ENCODE assay signal across 11 cellular contexts in the genomic region with DNA sequence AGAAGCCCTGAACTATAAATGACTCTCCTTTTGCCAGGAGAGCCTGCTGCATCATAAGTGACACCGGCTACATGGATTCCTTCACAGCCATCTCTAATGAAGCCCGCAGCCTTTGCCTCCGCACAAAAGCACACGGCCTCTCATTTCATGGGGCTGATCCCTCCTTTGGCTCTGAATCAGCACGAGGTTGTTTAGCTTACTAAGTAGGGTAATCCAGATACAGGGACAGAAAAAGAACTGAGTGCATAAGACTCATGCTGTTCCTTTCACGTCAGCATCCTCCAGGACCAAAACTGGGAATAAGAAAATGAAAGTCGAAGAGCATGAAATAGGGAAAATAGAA.
DNase-seq lines count a peak whose midpoint lies in the region; ATAC-seq and TF ChIP-seq lines count a peak whose summit lies in the region.
"Had no signal": no experiment of that assay in that cellular context is flagged by ENCODE, and none has a peak within 500 bp of the region (broad histone marks: within the 10 kb centered on the region; RNA-seq: fewer than 3 reads in every experiment).

No MANE protein-coding gene starts in this region.

- no peaks in the 10 kb centered on the region for H3K27me3 ChIP-seq in WERI-Rb-1 (ENCODE audit: insufficient read depth, low read depth, severe bottlenecking)
- H3K27me3 ChIP-seq in osteoblast (ENCODE audit: insufficient read depth, low read length) = no peaks in the 10 kb centered on the region

- no peaks in the 10 kb centered on the region for H3K9me3 ChIP-seq in WERI-Rb-1 (ENCODE audit: severe bottlenecking)
- no peaks in the 10 kb centered on the region for H3K9me3 ChIP-seq in osteoblast (ENCODE audit: low read depth, low read length)

- H3K36me3 ChIP-seq in WERI-Rb-1 (no peaks in the 10 kb centered on the region; the same call in 1 of the 2 replicates), osteoblast (ENCODE audit: insufficient read depth, low read length) (no peaks in the 10 kb centered on the region)

- H3K4me2 ChIP-seq in osteoblast (ENCODE audit: insufficient read depth, low read length) = peak overlapping the region; percentile 43

- no peaks in the 10 kb centered on the region for H4K20me1 ChIP-seq in osteoblast (ENCODE audit: insufficient read depth, low read length)

- H3K4me3 ChIP-seq in WERI-Rb-1 (ENCODE audit: low read depth, low read length) (no peak overlapping the region), fibroblast of villous mesenchyme (ENCODE audit: low read depth, low read length) (no peak overlapping the region), osteoblast (ENCODE audit: insufficient read depth, low read length) (no peak overlapping the region)

- CTCF ChIA-PET in RWPE1 (lab: Yijun Ruan, JAX) = no interaction called here

- peaks cover 21% of the 10 kb centered on the region for H3K4me1 ChIP-seq in osteoblast (ENCODE audit: insufficient read depth, low read length)

- H3K27ac ChIP-seq in WERI-Rb-1 (0 out of 2 replicates have a peak overlapping the region, but pooled peaks have one; percentile 4), osteoblast (ENCODE audit: low read depth, low read length) (peak overlapping the region; percentile 30), RWPE1 (no peak overlapping the region)

- peak; percentile 48 for DNase-seq in D341Med (ENCODE audit: low spot score)
- peak; percentile 54 for DNase-seq in WERI-Rb-1
- DNase-seq in fibroblast of villous mesenchyme (ENCODE audit: low read depth) = peak; percentile 79
- DNase-seq in osteoblast (ENCODE audit: insufficient read length, low spot score, missing footprints) = peak; percentile 49
- no peak for DNase-seq in omental fat pad (ENCODE audit: low spot score)
- DNase-seq in RWPE1 (ENCODE audit: low spot score) = no peak
- DNase-seq: activated T-cell treated with anti-CD3 and anti-CD28 coated beads, Interleukin-2, amount 50 U/mL, for 4 hours; Calu3; MV-4-11 had no signal

- H3K79me2 ChIP-seq in osteoblast (ENCODE audit: insufficient read depth, low read length) = no peaks in the 10 kb centered on the region

- ATAC-seq in omental fat pad (ENCODE audit: low FRiP score) = no peak
- ATAC-seq in HG02571 (IDR thresholded peaks at IDR 0.05; ENCODE audit: unreplicated experiment) = no peak
- ATAC-seq in GM21526 (IDR thresholded peaks at IDR 0.05; ENCODE audit: low FRiP score, unreplicated experiment) = no peak
- ATAC-seq: activated T-cell treated with anti-CD3 and anti-CD28 coated beads, Interleukin-2, amount 50 U/mL, for 4 hours had no signal

- TF ChIP-seq CTCF in WERI-Rb-1 (IDR thresholded peaks at IDR 0.05; ENCODE audit: low read depth, low read length) (no peak), fibroblast of villous mesenchyme (IDR thresholded peaks at IDR 0.05; ENCODE audit: insufficient read depth, low read depth, low read length) (no peak), osteoblast (IDR thresholded peaks at IDR 0.05; ENCODE audit: extremely low read depth, low read depth, low read length) (no peak), omental fat pad (IDR thresholded peaks at IDR 0.05) (no peak), RWPE1 (conservative IDR thresholded peaks at IDR 0.05; ENCODE audit: low read depth) (no peak)

- no peak overlapping the region for H2AFZ ChIP-seq in osteoblast (ENCODE audit: low read length)

- POLR2A ChIA-PET in RWPE1 (lab: Yijun Ruan, JAX; ENCODE audit: low non-redundant PET) = no interaction called here

Comparison
In these comparisons a context has a peak if more than half of its experiments do, and no peak if none do; other contexts are left out.
1. DNase-seq: peak in D341Med (single experiment), WERI-Rb-1 (single experiment), fibroblast of villous mesenchyme (single experiment) and osteoblast (single experiment); none in omental fat pad (single experiment) and RWPE1 (single experiment).